ENCODE assay signal across 13 cellular contexts in the genomic region with DNA sequence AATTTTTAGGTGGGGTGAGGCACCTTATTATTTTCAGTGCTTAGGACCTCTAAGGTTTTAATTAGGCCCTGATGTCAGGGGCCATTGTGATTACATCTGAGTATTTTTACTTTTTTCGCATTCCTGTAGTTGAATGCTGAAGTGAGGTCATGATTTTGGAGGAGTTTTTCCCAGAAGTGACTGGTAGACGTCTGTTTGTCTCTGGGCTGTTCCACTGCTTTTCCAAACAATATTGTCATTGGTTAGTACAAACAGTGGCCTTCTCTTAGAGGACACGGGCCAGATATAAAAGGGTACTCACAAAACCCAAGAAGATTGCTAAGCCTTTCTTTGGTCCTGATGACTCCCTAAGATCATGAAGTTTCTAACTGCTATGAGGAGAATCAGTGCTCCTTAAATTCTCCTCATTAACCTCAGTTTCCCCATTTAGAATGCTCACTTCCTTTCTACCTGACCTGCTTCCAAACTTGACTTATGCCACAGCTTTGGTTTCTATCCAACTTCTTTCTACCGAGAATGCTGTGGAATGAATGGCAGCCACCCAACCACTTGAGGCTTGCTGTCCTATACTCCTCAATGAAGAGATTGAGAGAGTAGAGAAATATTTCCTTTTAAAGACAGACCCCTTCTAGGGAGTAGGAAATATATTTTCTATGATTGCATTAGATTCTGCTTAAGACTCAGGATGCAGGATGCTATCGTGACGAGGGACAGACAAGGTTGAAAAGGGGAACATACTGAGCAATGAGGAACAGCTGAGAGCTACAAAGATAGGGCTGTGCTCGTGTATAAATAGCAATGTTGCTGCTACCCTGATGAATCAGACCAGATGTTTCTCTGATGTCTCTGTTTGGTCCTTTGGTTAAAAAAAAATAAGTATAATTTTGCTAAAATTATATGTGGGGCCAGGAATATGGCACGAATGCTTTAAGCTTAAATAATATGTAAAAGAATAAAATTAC. TPM values are rescaled to one million over a fixed set of nuclear protein-coding genes. Genes with fewer than 3 reads are reported as not detected.
A peak's percentile ranks its signal among the peaks of the same experiment; 100 is the strongest.
DNase-seq lines count a peak whose midpoint lies in the region; ATAC-seq lines count a peak whose summit lies in the region.
"Had no signal": no experiment of that assay in that cellular context is flagged by ENCODE, and none has a peak within 500 bp of the region (broad histone marks: within the 10 kb centered on the region; RNA-seq: fewer than 3 reads in every experiment).

No MANE protein-coding gene starts in this region.

- no peaks in the 10 kb centered on the region for H3K36me3 ChIP-seq in naive thymus-derived CD4-positive, alpha-beta T cell (ENCODE audit: control insufficient read depth in 2 of 3, insufficient read depth in 3 of 3, low read length in 3 of 3)
- H3K36me3 ChIP-seq: HAP-1 had no signal

- intact Hi-C loops in naive thymus-derived CD4-positive, alpha-beta T cell (cut with micrococcal nuclease), result no loop called here

- no peaks in the 10 kb centered on the region for H3K27me3 ChIP-seq in naive thymus-derived CD4-positive, alpha-beta T cell (ENCODE audit: control insufficient read depth in 2 of 2, insufficient read depth in 2 of 2, low read length in 2 of 2)

- H3K4me3 Mint-ChIP-seq in naive thymus-derived CD4-positive, alpha-beta T cell, result no peak overlapping the region

- peak; percentile 46 for ATAC-seq in GM18519 (IDR thresholded peaks at IDR 0.05; ENCODE audit: low FRiP score, unreplicated experiment)
- ATAC-seq in naive thymus-derived CD4-positive, alpha-beta T cell, result peak; percentile 63
- ATAC-seq in HG03378 (IDR thresholded peaks at IDR 0.05; ENCODE audit: unreplicated experiment), result no peak
- no peak for ATAC-seq in HG02678 (IDR thresholded peaks at IDR 0.05; ENCODE audit: unreplicated experiment)
- ATAC-seq: esophagus mucosa had no signal

- H3K27me3 Mint-ChIP-seq in naive thymus-derived CD4-positive, alpha-beta T cell, result peaks cover 3 to 33% (median 30%) of the 10 kb centered on the region in 5 donors
- H3K27me3 Mint-ChIP-seq: progenitor cell of endocrine pancreas had no signal

- no peaks in the 10 kb centered on the region for H3K4me1 Mint-ChIP-seq in naive thymus-derived CD4-positive, alpha-beta T cell

- no peak overlapping the region for H3K27ac ChIP-seq in naive thymus-derived CD4-positive, alpha-beta T cell (ENCODE audit: low read depth, low read length)
- H3K27ac ChIP-seq: C4-2B had no signal

- H3K9me3 ChIP-seq in naive thymus-derived CD4-positive, alpha-beta T cell (ENCODE audit: control insufficient read depth in 2 of 3, low read length in 3 of 3), result no peaks in the 10 kb centered on the region
- H3K9me3 ChIP-seq: HAP-1 had no signal

- CTCF ChIA-PET in naive thymus-derived CD4-positive, alpha-beta T cell (lab: Charles Lee), result no interaction called here

- H3K4me1 ChIP-seq in naive thymus-derived CD4-positive, alpha-beta T cell (ENCODE audit: control insufficient read depth in 2 of 2, insufficient read depth in 2 of 2, low read length in 2 of 2), result no peaks in the 10 kb centered on the region
- H3K4me1 ChIP-seq: HAP-1 had no signal

- peaks cover 0 to 12% (median 0%) of the 10 kb centered on the region in 5 donors for H3K36me3 Mint-ChIP-seq in naive thymus-derived CD4-positive, alpha-beta T cell

- peaks cover 2 to 48% (median 18%) of the 10 kb centered on the region in 11 donors for H3K9me3 Mint-ChIP-seq in naive thymus-derived CD4-positive, alpha-beta T cell

- DNase-seq in NOMO-1 treated with DMSO at 0.1 percent for 48 hours (lab: John Stamatoyannopoulos, UW; ENCODE audit: unreplicated experiment) (peak; percentile 89), epidermal melanocyte (ENCODE audit: insufficient read length, low spot score) (peak; percentile 34), LoVo (ENCODE audit: low spot score) (no peak), UCSD-AML1 (lab: John Stamatoyannopoulos, UW; ENCODE audit: unreplicated experiment) (no peak)
- no peak for DNase-seq in naive thymus-derived CD4-positive, alpha-beta T cell
- DNase-seq: NCI-H1092 treated with DMSO at 0.1 percent for 48 hours had no signal

- H3K4me3 ChIP-seq in naive thymus-derived CD4-positive, alpha-beta T cell (ENCODE audit: low read length), result no peak overlapping the region
- H3K4me3 ChIP-seq: HAP-1 had no signal

- POLR2A ChIA-PET in naive thymus-derived CD4-positive, alpha-beta T cell (lab: Charles Lee), result no interaction called here

- no peak overlapping the region for H3K27ac Mint-ChIP-seq in naive thymus-derived CD4-positive, alpha-beta T cell
- H3K27ac Mint-ChIP-seq: progenitor cell of endocrine pancreas had no signal

RNA-seq across cellular contexts. Expression of gene RASAL2, which starts 7.3 kb away (rescaled TPM):
- total RNA-seq in naive thymus-derived CD4-positive, alpha-beta T cell, result under 1 TPM in 4 of 5 experiments, not detected in 1; 0.11 to 0.69 (median 0.15) TPM
- not detected for polyA plus RNA-seq in naive thymus-derived CD4-positive, alpha-beta T cell

Comparison
In these comparisons a context has a peak if more than half of its experiments do, and no peak if none do; other contexts are left out.
1. ATAC-seq: peak in GM18519 (single experiment) and naive thymus-derived CD4-positive, alpha-beta T cell (single experiment); none in HG03378 (single experiment) and HG02678 (single experiment).
2. DNase-seq: peak in NOMO-1 treated with DMSO at 0.1 percent for 48 hours (single experiment) and epidermal melanocyte (single experiment); none in naive thymus-derived CD4-positive, alpha-beta T cell (0 of 9), LoVo (single experiment) and UCSD-AML1 (single experiment).